ENCODE assay signal across 2 cellular contexts in the genomic region with DNA sequence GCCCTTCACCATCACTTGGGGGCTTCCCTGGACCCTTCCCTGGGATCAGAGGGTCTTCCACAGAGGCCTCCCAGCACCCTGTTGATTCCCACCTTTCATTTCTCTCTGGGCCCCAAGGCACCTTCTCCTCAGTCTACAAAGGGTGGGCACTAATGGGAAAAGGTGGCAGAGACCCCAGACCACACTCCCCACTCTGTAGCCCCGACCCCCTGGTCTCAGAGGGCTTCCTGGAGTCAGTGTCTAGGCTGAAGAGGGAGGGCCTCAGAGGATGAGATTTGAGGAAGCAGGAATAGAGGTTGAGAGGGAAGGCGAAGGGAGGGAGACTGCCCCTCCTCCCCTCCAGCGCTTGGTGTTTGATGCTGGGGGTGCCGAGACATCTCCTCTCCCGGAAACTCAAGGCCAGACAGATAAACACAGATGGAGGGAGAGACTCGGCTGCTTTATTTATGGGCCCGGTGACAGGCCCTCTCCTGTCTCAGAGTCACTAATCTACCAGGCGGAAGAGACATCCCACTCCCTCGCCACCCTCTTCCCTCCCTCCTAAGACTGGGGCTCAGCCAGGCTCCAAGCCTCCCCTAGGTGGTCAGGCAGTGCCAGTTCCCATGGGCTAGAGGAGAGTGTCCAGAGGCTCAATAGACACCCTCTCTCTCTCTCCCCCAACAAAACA.
TF ChIP-seq lines count a peak whose summit lies in the region.

No MANE protein-coding gene starts in this region.

TF ChIP-seq in IMR-90, 13 proteins besides CTCF, POLR2A, EP300 and RAD21:
- TF ChIP-seq RFX5 (IDR thresholded peaks at IDR 0.05; ENCODE audit: low read depth, low read length) (no peak), FOS (IDR thresholded peaks at IDR 0.05; ENCODE audit: low read depth, low read length) (no peak), NFE2L2 (IDR thresholded peaks at IDR 0.05; ENCODE audit: low read depth, low read length) (no peak), CEBPB (IDR thresholded peaks at IDR 0.05; ENCODE audit: low read depth, low read length) (no peak), CHD1 (IDR thresholded peaks at IDR 0.05; ENCODE audit: low read depth, low read length) (no peak), MAZ (IDR thresholded peaks at IDR 0.05; ENCODE audit: borderline replicate concordance, low read depth, low read length) (no peak), RCOR1 (IDR thresholded peaks at IDR 0.05; ENCODE audit: insufficient replicate concordance, low read length) (no peak), BHLHE40 (IDR thresholded peaks at IDR 0.05; ENCODE audit: low read depth, low read length) (no peak), SMC3 (IDR thresholded peaks at IDR 0.05; ENCODE audit: low read depth, low read length) (no peak), MAFK (IDR thresholded peaks at IDR 0.05; ENCODE audit: low read depth, low read length) (no peak), MXI1 (IDR thresholded peaks at IDR 0.05; ENCODE audit: borderline replicate concordance, low read depth, low read length) (no peak)
- TF ChIP-seq, protein P1, sequence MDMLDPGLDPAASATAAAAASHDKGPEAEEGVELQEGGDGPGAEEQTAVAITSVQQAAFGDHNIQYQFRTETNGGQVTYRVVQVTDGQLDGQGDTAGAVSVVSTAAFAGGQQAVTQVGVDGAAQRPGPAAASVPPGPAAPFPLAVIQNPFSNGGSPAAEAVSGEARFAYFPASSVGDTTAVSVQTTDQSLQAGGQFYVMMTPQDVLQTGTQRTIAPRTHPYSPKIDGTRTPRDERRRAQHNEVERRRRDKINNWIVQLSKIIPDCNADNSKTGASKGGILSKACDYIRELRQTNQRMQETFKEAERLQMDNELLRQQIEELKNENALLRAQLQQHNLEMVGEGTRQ (IDR thresholded peaks at IDR 0.05; ENCODE audit: low read depth, low read length) = no peak
- TF ChIP-seq, protein P2, sequence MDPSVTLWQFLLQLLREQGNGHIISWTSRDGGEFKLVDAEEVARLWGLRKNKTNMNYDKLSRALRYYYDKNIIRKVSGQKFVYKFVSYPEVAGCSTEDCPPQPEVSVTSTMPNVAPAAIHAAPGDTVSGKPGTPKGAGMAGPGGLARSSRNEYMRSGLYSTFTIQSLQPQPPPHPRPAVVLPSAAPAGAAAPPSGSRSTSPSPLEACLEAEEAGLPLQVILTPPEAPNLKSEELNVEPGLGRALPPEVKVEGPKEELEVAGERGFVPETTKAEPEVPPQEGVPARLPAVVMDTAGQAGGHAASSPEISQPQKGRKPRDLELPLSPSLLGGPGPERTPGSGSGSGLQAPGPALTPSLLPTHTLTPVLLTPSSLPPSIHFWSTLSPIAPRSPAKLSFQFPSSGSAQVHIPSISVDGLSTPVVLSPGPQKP (IDR thresholded peaks at IDR 0.05; ENCODE audit: borderline replicate concordance, low read depth, low read length) = no peak

TF ChIP-seq in H1, 55 proteins besides CTCF, POLR2A, EP300 and RAD21:
- TF ChIP-seq JUN (IDR thresholded peaks at IDR 0.05; ENCODE audit: low read depth, low read length) = no peak
- no peak for TF ChIP-seq MAX (IDR thresholded peaks at IDR 0.05)
- peak; percentile 4 for TF ChIP-seq ASH2L (IDR thresholded peaks at IDR 0.05; ENCODE audit: low read length)
- TF ChIP-seq SAP30 (IDR thresholded peaks at IDR 0.05; ENCODE audit: insufficient read depth, insufficient replicate concordance, low read length) = no peak
- TF ChIP-seq TAF1 (IDR thresholded peaks at IDR 0.05; ENCODE audit: low read depth, low read length) = no peak
